In genomic region chr3:150144309-150144708, GRCh38 we compare ENCODE assay signal across 2 cellular contexts.
TF ChIP-seq lines count a peak whose summit lies in the region.

No MANE protein-coding gene starts in this region.

TF ChIP-seq in GM23338, 12 proteins besides CTCF, POLR2A, EP300 and RAD21 (continued from another document):
- no peak for TF ChIP-seq NANOG (IDR thresholded peaks at IDR 0.05; ENCODE audit: borderline replicate concordance)
- TF ChIP-seq, protein P1, sequence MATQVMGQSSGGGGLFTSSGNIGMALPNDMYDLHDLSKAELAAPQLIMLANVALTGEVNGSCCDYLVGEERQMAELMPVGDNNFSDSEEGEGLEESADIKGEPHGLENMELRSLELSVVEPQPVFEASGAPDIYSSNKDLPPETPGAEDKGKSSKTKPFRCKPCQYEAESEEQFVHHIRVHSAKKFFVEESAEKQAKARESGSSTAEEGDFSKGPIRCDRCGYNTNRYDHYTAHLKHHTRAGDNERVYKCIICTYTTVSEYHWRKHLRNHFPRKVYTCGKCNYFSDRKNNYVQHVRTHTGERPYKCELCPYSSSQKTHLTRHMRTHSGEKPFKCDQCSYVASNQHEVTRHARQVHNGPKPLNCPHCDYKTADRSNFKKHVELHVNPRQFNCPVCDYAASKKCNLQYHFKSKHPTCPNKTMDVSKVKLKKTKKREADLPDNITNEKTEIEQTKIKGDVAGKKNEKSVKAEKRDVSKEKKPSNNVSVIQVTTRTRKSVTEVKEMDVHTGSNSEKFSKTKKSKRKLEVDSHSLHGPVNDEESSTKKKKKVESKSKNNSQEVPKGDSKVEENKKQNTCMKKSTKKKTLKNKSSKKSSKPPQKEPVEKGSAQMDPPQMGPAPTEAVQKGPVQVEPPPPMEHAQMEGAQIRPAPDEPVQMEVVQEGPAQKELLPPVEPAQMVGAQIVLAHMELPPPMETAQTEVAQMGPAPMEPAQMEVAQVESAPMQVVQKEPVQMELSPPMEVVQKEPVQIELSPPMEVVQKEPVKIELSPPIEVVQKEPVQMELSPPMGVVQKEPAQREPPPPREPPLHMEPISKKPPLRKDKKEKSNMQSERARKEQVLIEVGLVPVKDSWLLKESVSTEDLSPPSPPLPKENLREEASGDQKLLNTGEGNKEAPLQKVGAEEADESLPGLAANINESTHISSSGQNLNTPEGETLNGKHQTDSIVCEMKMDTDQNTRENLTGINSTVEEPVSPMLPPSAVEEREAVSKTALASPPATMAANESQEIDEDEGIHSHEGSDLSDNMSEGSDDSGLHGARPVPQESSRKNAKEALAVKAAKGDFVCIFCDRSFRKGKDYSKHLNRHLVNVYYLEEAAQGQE (IDR thresholded peaks at IDR 0.05; ENCODE audit: unreplicated experiment) = no peak
- TF ChIP-seq CREB1 (CRISPR knock-in tag; IDR thresholded peaks at IDR 0.05; ENCODE audit: low read depth) = no peak
- no peak for TF ChIP-seq JUNB (IDR thresholded peaks at IDR 0.05; ENCODE audit: unreplicated experiment)
- no peak for TF ChIP-seq POLR2AphosphoS5 (IDR thresholded peaks at IDR 0.05; ENCODE audit: low read depth)
- TF ChIP-seq EZH2 (IDR thresholded peaks at IDR 0.05; ENCODE audit: low read depth, unreplicated experiment) = no peak
- TF ChIP-seq ZNF114 (CRISPR knock-in tag; IDR thresholded peaks at IDR 0.05) = no peak
- TF ChIP-seq ZNF462 (CRISPR knock-in tag; IDR thresholded peaks at IDR 0.05) = no peak
- no peak for TF ChIP-seq EZH2phosphoT487 (IDR thresholded peaks at IDR 0.05; ENCODE audit: unreplicated experiment)
- no peak for TF ChIP-seq ZNF331 (CRISPR knock-in tag; IDR thresholded peaks at IDR 0.05; ENCODE audit: low read depth)
- no peak for TF ChIP-seq ETS1 (IDR thresholded peaks at IDR 0.05)
TF ChIP-seq in GM23338: peak in this region for 0.

TF ChIP-seq in H1, 55 proteins besides CTCF, POLR2A, EP300 and RAD21 (continued from another document):
- TF ChIP-seq, protein P2, sequence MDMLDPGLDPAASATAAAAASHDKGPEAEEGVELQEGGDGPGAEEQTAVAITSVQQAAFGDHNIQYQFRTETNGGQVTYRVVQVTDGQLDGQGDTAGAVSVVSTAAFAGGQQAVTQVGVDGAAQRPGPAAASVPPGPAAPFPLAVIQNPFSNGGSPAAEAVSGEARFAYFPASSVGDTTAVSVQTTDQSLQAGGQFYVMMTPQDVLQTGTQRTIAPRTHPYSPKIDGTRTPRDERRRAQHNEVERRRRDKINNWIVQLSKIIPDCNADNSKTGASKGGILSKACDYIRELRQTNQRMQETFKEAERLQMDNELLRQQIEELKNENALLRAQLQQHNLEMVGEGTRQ (IDR thresholded peaks at IDR 0.05; ENCODE audit: low read length) = no peak
- TF ChIP-seq SIN3A (conservative IDR thresholded peaks at IDR 0.05 in 1 of 2, IDR thresholded peaks at IDR 0.05 in 1 of 2; ENCODE audit: low read depth in 1 of 2, low read length in 2 of 2) (no peak), RNF2 (IDR thresholded peaks at IDR 0.05; ENCODE audit: borderline replicate concordance, low read depth, low read length, missing control alignments, poor library complexity, severe bottlenecking) (no peak), YY1 (IDR thresholded peaks at IDR 0.05; ENCODE audit: low read depth, low read length) (no peak), RXRA (IDR thresholded peaks at IDR 0.05; ENCODE audit: insufficient read depth, low read depth, low read length) (no peak), CREB1 (IDR thresholded peaks at IDR 0.05) (no peak), CBX8 (IDR thresholded peaks at IDR 0.05; ENCODE audit: borderline replicate concordance, low read depth, low read length) (no peak), CEBPB (IDR thresholded peaks at IDR 0.05; ENCODE audit: low read depth, low read length) (no peak), BCL11A (IDR thresholded peaks at IDR 0.05; ENCODE audit: low read depth in 2 of 2, low read length in 2 of 2) (no peak), KDM1A (IDR thresholded peaks at IDR 0.05; ENCODE audit: borderline replicate concordance, low read length) (no peak), RFX5 (IDR thresholded peaks at IDR 0.05; ENCODE audit: borderline replicate concordance, low read depth, low read length) (no peak)
